In the genomic region with DNA sequence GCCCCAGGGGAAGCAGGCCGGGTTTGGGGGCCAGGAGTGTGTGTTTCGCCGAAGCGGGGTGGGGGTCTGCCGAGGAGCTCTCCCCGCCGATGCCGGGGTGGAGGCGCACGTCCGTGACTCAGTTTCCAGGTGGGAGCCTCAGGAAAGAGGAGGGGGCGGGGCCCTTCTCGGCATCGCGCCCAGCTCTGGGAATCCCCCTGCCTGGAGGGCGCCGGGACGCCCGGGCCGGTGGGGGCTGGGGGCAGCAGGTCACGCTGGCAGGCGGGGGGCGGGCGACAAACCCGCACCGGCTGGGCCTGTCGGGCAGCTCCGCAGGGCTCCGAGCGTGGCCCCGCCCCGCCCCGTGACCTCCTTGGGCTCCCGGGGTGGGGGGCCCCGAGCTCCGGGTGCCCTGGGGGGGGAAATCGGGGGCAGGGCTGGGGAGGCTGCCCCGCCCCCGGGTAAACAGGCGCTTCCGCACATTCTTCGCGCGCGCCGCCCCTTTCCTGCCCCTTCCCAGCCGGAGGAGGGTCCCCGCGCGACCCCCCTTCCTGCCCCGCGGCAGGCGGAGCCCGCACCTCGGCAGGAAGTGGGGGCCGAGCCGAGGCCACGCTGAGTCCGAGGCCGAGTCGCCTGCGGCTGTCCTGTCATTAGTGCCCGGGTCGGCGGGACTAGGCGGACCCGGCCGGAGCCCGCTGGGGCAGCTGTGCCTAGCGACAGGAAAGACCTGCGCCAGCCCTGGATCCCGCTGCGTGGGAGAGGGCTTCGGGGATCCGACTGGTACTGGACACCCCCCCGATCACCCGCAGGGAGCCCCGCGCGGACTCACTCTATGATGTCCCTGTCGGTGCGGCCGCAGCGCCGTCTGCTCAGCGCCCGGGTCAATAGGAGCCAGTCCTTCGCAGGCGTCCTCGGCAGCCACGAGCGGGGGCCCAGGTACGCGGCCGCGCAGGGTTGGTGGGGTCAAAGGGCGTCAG, we compare ENCODE assay signal across 8 cellular contexts. TPM values are rescaled to one million over a fixed set of nuclear protein-coding genes. Genes with fewer than 3 reads are reported as not detected.
DNase-seq lines count a peak whose midpoint lies in the region; ATAC-seq and TF ChIP-seq lines count a peak whose summit lies in the region.

No MANE protein-coding gene starts in this region.

- peak overlapping the region; percentile 56 for H3K27ac ChIP-seq in muscle layer of colon (ENCODE audit: low read depth, low read length)
- peak overlapping the region; percentile 89 for H3K27ac ChIP-seq in testis

- peak; percentile 75 for DNase-seq in EL
- DNase-seq in activated CD8-positive, alpha-beta memory T cell treated with anti-CD3 and anti-CD28 coated beads for 24 hours = peak; percentile 75
- DNase-seq in epithelial cell of esophagus (ENCODE audit: low read depth) = no peak
- peak; percentile 64 for DNase-seq in testis
- no peak for DNase-seq in NCI-H345 (lab: John Stamatoyannopoulos, UW)
- DNase-seq in NCI-H774 (lab: John Stamatoyannopoulos, UW) = no peak

- WGBS in testis, 2 donors = 4 to 12% methylated on average over 25 to 74 of the region's 97 CpGs

- H3K4me3 ChIP-seq in epithelial cell of esophagus (ENCODE audit: low read length) = peak overlapping the region; percentile 59
- peak overlapping the region; percentile 53 to 65 for H3K4me3 ChIP-seq in muscle layer of colon (ENCODE audit: low read depth in 1 of 2, low read length in 2 of 2)
- peak overlapping the region; percentile 64 to 73 for H3K4me3 ChIP-seq in testis

- H3K9me3 ChIP-seq in muscle layer of colon (ENCODE audit: low read length) (no peaks in the 10 kb centered on the region), testis (no peaks in the 10 kb centered on the region)

- TF ChIP-seq POLR2A in testis (IDR thresholded peaks at IDR 0.05) = no peak

- peak; percentile 37 for ATAC-seq in HG03196 (IDR thresholded peaks at IDR 0.05; ENCODE audit: unreplicated experiment)

- H3K27me3 ChIP-seq in muscle layer of colon (ENCODE audit: control insufficient read depth in 1 of 2, insufficient read depth in 2 of 2, low read length in 2 of 2) = no peaks in the 10 kb centered on the region
- no peaks in the 10 kb centered on the region for H3K27me3 ChIP-seq in testis

- intact Hi-C loops in testis (cut with DNase I; ENCODE audit: low total_unique reads) = no loop called here

- peaks cover 33% of the 10 kb centered on the region for H3K36me3 ChIP-seq in muscle layer of colon (ENCODE audit: insufficient read depth, low read length)
- H3K36me3 ChIP-seq in testis (ENCODE audit: low read depth, missing control alignments) = no peaks in the 10 kb centered on the region

- peaks cover 17% of the 10 kb centered on the region for H3K4me1 ChIP-seq in muscle layer of colon (ENCODE audit: insufficient read depth, low read length)
- H3K4me1 ChIP-seq in testis = peaks cover 48% of the 10 kb centered on the region

- TF ChIP-seq CTCF in epithelial cell of esophagus (IDR thresholded peaks at IDR 0.05; ENCODE audit: insufficient read depth, low read depth, low read length, missing control alignments) (no peak), testis (IDR thresholded peaks at IDR 0.05) (no peak)

- peak overlapping the region; percentile 36 for H3K9ac ChIP-seq in muscle layer of colon (ENCODE audit: low read length)

RNA-seq across cellular contexts. Expression of gene RIPOR1, which starts 9.3 kb away (rescaled TPM):
- 100 to 1,000 TPM in 1 of 2 donors, 10 to 100 TPM in 1; 79.4 to 109 TPM for total RNA-seq in testis
- polyA plus RNA-seq in testis (ENCODE audit: insufficient read depth, low read depth, low replicate concordance) = 36.1 TPM

RNA-seq across cellular contexts. Expression of gene CTCF, which starts 24.4 kb away (rescaled TPM):
- total RNA-seq in testis = 10 to 100 TPM; 45.5 to 47.0 TPM
- 25.9 TPM for polyA plus RNA-seq in testis (ENCODE audit: insufficient read depth, low read depth, low replicate concordance)

RNA-seq across cellular contexts. Expression of gene AGRP, which starts 54.6 kb away (rescaled TPM):
- total RNA-seq in testis = 1 to 10 TPM; 1.2 to 1.7 TPM
- not detected for polyA plus RNA-seq in testis (ENCODE audit: insufficient read depth, low read depth, low replicate concordance)

RNA-seq across cellular contexts. Expression of gene ATP6V0D1, which starts 57.0 kb away (rescaled TPM):
- total RNA-seq in testis = 100 to 1,000 TPM in 1 of 2 donors, 10 to 100 TPM in 1; 95.0 to 135 TPM
- polyA plus RNA-seq in testis (ENCODE audit: insufficient read depth, low read depth, low replicate concordance) = 165 TPM

Comparison
In these comparisons a context has a peak if more than half of its experiments do, and no peak if none do; other contexts are left out.
1. DNase-seq: peak in EL (single experiment), activated CD8-positive, alpha-beta memory T cell treated with anti-CD3 and anti-CD28 coated beads for 24 hours (single experiment) and testis (single experiment); none in epithelial cell of esophagus (single experiment), NCI-H345 (single experiment) and NCI-H774 (single experiment).
2. Peak in every context shown above with its lines, with median percentiles within 50 percentile points of each other: H3K4me3 ChIP-seq.